In the genomic region with DNA sequence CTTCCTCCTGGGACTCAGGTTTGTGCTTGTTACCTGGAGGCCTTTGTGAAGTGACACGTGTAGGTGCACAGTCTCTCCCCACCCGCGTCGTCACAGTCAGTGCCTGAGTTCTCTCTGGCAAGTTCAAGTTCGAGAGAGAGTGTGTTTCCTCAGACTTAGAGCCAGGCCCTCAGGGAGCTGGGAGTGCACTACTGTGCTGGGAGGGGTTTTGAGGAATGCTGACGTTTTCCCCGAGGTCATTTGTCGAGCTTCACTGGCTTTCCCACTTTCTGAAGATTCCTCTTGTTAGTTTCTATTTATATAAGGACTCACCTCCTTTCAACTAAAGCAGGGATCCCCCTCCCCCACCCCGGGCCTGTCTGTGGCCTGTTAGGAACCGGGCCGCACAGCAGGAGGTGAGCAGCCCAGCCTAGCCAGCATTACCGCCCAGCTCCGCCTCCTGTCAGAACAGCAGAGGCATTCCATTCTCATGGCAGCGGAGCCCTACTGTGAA, we compare ENCODE assay signal across 1 cellular context.
TF ChIP-seq lines count a peak whose summit lies in the region.

No MANE protein-coding gene starts in this region.

TF ChIP-seq in K562, 482 proteins besides CTCF, POLR2A, EP300 and RAD21 (continued from another document):
- TF ChIP-seq, protein P1, sequence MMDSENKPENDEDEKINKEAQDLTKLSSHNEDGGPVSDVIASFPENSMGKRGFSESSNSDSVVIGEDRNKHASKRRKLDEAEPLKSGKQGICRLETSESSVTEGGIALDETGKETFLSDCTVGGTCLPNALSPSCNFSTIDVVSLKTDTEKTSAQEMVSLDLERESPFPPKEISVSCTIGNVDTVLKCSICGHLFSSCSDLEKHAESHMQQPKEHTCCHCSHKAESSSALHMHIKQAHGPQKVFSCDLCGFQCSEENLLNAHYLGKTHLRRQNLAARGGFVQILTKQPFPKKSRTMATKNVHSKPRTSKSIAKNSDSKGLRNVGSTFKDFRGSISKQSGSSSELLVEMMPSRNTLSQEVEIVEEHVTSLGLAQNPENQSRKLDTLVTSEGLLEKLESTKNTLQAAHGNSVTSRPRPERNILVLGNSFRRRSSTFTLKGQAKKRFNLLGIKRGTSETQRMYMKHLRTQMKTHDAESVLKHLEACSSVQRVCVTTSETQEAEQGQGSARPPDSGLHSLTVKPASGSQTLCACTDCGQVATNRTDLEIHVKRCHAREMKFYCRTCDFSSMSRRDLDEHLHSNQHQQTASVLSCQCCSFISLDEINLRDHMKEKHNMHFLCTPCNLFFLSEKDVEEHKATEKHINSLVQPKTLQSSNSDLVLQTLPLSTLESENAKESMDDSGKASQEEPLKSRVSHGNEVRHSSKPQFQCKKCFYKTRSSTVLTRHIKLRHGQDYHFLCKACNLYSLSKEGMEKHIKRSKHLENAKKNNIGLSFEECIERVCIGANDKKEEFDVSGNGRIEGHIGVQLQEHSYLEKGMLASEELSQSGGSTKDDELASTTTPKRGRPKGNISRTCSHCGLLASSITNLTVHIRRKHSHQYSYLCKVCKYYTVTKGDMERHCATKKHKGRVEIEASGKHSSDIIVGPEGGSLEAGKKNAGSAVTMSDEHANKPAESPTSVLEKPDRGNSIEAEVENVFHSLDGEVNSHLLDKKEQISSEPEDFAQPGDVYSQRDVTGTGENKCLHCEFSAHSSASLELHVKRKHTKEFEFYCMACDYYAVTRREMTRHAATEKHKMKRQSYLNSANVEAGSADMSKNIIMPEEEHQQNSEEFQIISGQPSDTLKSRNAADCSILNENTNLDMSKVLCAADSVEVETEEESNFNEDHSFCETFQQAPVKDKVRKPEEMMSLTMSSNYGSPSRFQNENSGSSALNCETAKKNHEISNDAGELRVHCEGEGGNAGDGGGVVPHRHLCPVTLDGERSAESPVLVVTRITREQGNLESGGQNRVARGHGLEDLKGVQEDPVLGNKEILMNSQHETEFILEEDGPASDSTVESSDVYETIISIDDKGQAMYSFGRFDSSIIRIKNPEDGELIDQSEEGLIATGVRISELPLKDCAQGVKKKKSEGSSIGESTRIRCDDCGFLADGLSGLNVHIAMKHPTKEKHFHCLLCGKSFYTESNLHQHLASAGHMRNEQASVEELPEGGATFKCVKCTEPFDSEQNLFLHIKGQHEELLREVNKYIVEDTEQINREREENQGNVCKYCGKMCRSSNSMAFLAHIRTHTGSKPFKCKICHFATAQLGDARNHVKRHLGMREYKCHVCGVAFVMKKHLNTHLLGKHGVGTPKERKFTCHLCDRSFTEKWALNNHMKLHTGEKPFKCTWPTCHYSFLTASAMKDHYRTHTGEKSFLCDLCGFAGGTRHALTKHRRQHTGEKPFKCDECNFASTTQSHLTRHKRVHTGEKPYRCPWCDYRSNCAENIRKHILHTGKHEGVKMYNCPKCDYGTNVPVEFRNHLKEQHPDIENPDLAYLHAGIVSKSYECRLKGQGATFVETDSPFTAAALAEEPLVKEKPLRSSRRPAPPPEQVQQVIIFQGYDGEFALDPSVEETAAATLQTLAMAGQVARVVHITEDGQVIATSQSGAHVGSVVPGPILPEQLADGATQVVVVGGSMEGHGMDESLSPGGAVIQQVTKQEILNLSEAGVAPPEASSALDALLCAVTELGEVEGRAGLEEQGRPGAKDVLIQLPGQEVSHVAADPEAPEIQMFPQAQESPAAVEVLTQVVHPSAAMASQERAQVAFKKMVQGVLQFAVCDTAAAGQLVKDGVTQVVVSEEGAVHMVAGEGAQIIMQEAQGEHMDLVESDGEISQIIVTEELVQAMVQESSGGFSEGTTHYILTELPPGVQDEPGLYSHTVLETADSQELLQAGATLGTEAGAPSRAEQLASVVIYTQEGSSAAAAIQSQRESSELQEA (IDR thresholded peaks at IDR 0.05; ENCODE audit: low read depth), result no peak
- TF ChIP-seq RBM34 (IDR thresholded peaks at IDR 0.05; ENCODE audit: borderline replicate concordance, insufficient read depth, low read length), result no peak
